Comparison of ENCODE assay signal across 18 cellular contexts in the genomic region with DNA sequence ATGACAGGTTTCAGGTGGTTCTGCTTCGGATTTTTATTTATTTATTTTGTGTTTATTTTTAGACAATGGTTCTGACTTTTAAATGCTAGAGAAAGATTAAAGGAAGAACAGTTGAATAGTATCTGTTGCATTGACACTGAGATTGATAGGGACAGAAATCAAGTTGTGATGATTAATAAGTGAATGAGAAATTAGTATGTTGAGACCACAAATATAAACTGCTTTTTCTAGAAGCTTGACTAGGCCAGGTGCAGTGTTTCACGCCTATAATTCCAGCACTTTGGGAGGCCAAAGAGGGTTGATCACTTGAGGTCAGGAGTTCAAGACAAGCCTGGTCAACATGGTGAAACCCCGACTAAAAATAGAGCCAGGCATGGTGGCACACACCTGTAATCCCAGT.
"Had no signal": no experiment of that assay in that cellular context is flagged by ENCODE, and none has a peak within 500 bp of the region (broad histone marks: within the 10 kb centered on the region; RNA-seq: fewer than 3 reads in every experiment).

No MANE protein-coding gene starts in this region.

- ATAC-seq: sciatic nerve, SK-N-SH treated with all-trans-retinoic acid at 6 μM for 48 hours had no signal

- H3K27ac Mint-ChIP-seq: activated T-helper 2 cell treated with anti-CD3 and anti-CD28 coated beads, Interferon-gamma antibody, Interleukin-2, Interleukin-4, amounts not matched to agents 10 μg/mL and 5 μg/mL and 100 μg/mL, durations not matched to agents 14 hours and 24 hours and 36 hours; dendritic cell treated with granulocyte-macrophage colony-stimulating factor and Interleukin-4, amounts not matched to agents 40 ng/mL and 50 ng/mL, for 4 days; nephron had no signal

- H3K9me3 ChIP-seq: esophagus squamous epithelium, heart right ventricle, thyroid gland had no signal

- DNase-seq: activated CD4-positive, alpha-beta T cell treated with anti-CD3 and anti-CD28 coated beads, Interleukin-2, amount 50 U/mL, for 4 hours; activated naive CD4-positive, alpha-beta T cell treated with Interleukin-2 at 50 U/mL for 16 hours; effector CD8-positive, alpha-beta T cell; esophagus squamous epithelium; heart right ventricle; mesendoderm; stimulated activated CD4-positive, alpha-beta T cell treated with anti-CD3 and anti-CD28 coated beads, Interleukin-4, amount 100 ng/mL, for 1 hour; stimulated activated naive CD4-positive, alpha-beta T cell; T-helper 1 cell; T1000; thyroid gland had no signal

- H3K27ac ChIP-seq: esophagus squamous epithelium, heart right ventricle, parathyroid adenoma, thyroid gland had no signal

- H3K4me3 Mint-ChIP-seq: dendritic cell treated with granulocyte-macrophage colony-stimulating factor and Interleukin-4, amounts not matched to agents 40 ng/mL and 50 ng/mL, for 4 days; nephron had no signal

- H3K27me3 ChIP-seq: esophagus squamous epithelium, heart right ventricle, thyroid gland had no signal

- H3K4me3 ChIP-seq: esophagus squamous epithelium, heart right ventricle, smooth muscle cell, thyroid gland had no signal

- H3K9me3 Mint-ChIP-seq: activated T-helper 2 cell treated with anti-CD3 and anti-CD28 coated beads, Interferon-gamma antibody, Interleukin-2, Interleukin-4, amounts not matched to agents 10 μg/mL and 5 μg/mL and 100 μg/mL, durations not matched to agents 14 hours and 24 hours and 36 hours; dendritic cell treated with granulocyte-macrophage colony-stimulating factor and Interleukin-4, amounts not matched to agents 40 ng/mL and 50 ng/mL, for 4 days; nephron had no signal

- H3K27me3 Mint-ChIP-seq: dendritic cell treated with granulocyte-macrophage colony-stimulating factor and Interleukin-4, amounts not matched to agents 40 ng/mL and 50 ng/mL, for 4 days had no signal

- H3K36me3 ChIP-seq: esophagus squamous epithelium, heart right ventricle, thyroid gland had no signal
